9 cellular contexts compared by ENCODE assay signal in genomic region chr1:27322569-27323116, GRCh38. TPM values are rescaled to one million over a fixed set of nuclear protein-coding genes. Genes with fewer than 3 reads are reported as not detected.
DNase-seq lines count a peak whose midpoint lies in the region; ATAC-seq, FAIRE-seq and TF ChIP-seq lines count a peak whose summit lies in the region.
"Had no signal": no experiment of that assay in that cellular context is flagged by ENCODE, and none has a peak within 500 bp of the region (broad histone marks: within the 10 kb centered on the region; RNA-seq: fewer than 3 reads in every experiment).

No MANE protein-coding gene starts in this region.

- H3K27me3 ChIP-seq in keratinocyte (ENCODE audit: control insufficient read depth, extremely low read depth, insufficient read depth, low read length) (no peaks in the 10 kb centered on the region), thoracic aorta (replicated peaks; ENCODE audit: insufficient read depth) (no peaks in the 10 kb centered on the region)

- peak overlapping the region; percentile 99 for H3K9ac ChIP-seq in keratinocyte (ENCODE audit: control insufficient read depth, extremely low read depth, insufficient read depth, low read length)

- H3K4me1 Mint-ChIP-seq in activated CD4-positive, alpha-beta T cell treated with anti-CD3 and anti-CD28 coated beads, Interleukin-2, amount 10 ng/mL, durations not matched to agents 24 days and 14 days: peaks cover 30% of the 10 kb centered on the region
- H3K4me1 Mint-ChIP-seq in activated T-helper 2 cell treated with anti-CD3 and anti-CD28 coated beads, Interferon-gamma antibody, Interleukin-2, Interleukin-4, amounts not matched to agents 10 μg/mL and 5 μg/mL and 100 μg/mL, durations not matched to agents 14 hours and 24 hours and 36 hours (ENCODE audit: low read depth): peaks cover 25% of the 10 kb centered on the region

- ATAC-seq in thoracic aorta (ENCODE audit: insufficient number of reproducible peaks, low FRiP score, low read depth) (no peak), GM19463 (IDR thresholded peaks at IDR 0.05; ENCODE audit: unreplicated experiment) (no peak)

- FAIRE-seq in keratinocyte (lab: Jason Lieb, UNC): no peak

- peak; percentile 66 for DNase-seq in activated CD4-positive, alpha-beta T cell treated with anti-CD3 and anti-CD28 coated beads, Interleukin-2, amount 10 ng/mL, durations not matched to agents 24 days and 14 days
- DNase-seq in activated CD4-positive, alpha-beta T cell treated with anti-CD3 and anti-CD28 coated beads for 1 hour: no peak
- no peak for DNase-seq in activated T-helper 2 cell treated with anti-CD3 and anti-CD28 coated beads, Interferon-gamma antibody, Interleukin-2, Interleukin-4, amounts not matched to agents 10 μg/mL and 5 μg/mL and 100 μg/mL, durations not matched to agents 14 hours and 24 hours and 36 hours (ENCODE audit: low spot score)
- DNase-seq in keratinocyte (ENCODE audit: low read depth, low spot score): no peak
- no peak for DNase-seq in thoracic aorta (ENCODE audit: low spot score)
- DNase-seq in SK-N-DZ (ENCODE audit: low spot score): no peak
- no peak for DNase-seq in activated CD8-positive, alpha-beta memory T cell treated with anti-CD3 and anti-CD28 coated beads, Interleukin-2, amount 50 U/mL, for 4 hours

- H3K4me1 ChIP-seq in keratinocyte (ENCODE audit: control insufficient read depth, extremely low read depth, insufficient read depth, low read length) (peaks cover 12% of the 10 kb centered on the region), thoracic aorta (ENCODE audit: control insufficient read depth in 1 of 2, low read depth in 2 of 2) (peaks cover 13 to 35% of the 10 kb centered on the region in 2 donors)

- peak overlapping the region; percentile 91 for H3K27ac ChIP-seq in keratinocyte (ENCODE audit: control insufficient read depth, insufficient read depth, low read length)
- peak overlapping the region; percentile 74 to 89 for H3K27ac ChIP-seq in thoracic aorta

- H3K4me2 ChIP-seq in keratinocyte (ENCODE audit: control insufficient read depth, extremely low read depth, insufficient read depth, low read depth, low read length): peak overlapping the region; percentile 91

- H3K27ac Mint-ChIP-seq in activated CD4-positive, alpha-beta T cell treated with anti-CD3 and anti-CD28 coated beads, Interleukin-2, amount 10 ng/mL, durations not matched to agents 24 days and 14 days: peak overlapping the region; percentile 93
- H3K27ac Mint-ChIP-seq in activated T-helper 2 cell treated with anti-CD3 and anti-CD28 coated beads, Interferon-gamma antibody, Interleukin-2, Interleukin-4, amounts not matched to agents 10 μg/mL and 5 μg/mL and 100 μg/mL, durations not matched to agents 14 hours and 24 hours and 36 hours: peak overlapping the region; percentile 90

- H3K36me3 ChIP-seq in keratinocyte (ENCODE audit: control insufficient read depth in 2 of 2, extremely low read depth in 1 of 2, insufficient read depth in 2 of 2, low read length in 2 of 2) (peaks cover 5 to 12% of the 10 kb centered on the region in 2 experiments), thoracic aorta (peaks cover 17% of the 10 kb centered on the region)

- H3K4me3 ChIP-seq in keratinocyte (ENCODE audit: control insufficient read depth in 2 of 3, extremely low read depth in 1 of 3, insufficient read depth in 2 of 3, low read depth in 1 of 3, low read length in 3 of 3): peak overlapping the region; percentile 97 to 100 (median 98)
- H3K4me3 ChIP-seq in thoracic aorta: peak overlapping the region; percentile 91

- no peaks in the 10 kb centered on the region for H3K9me3 ChIP-seq in keratinocyte (ENCODE audit: control insufficient read depth, low read depth, low read length)
- H3K9me3 ChIP-seq in thoracic aorta: no peaks in the 10 kb centered on the region

- intact Hi-C loops in activated CD4-positive, alpha-beta T cell treated with anti-CD3 and anti-CD28 coated beads, Interleukin-2, amount 10 ng/mL, durations not matched to agents 24 days and 14 days (cut with micrococcal nuclease): loop anchor here (1.0 to 5.0 kb wide), 4 partner anchors 19 to 165 kb away; partner anchors contain the start of genes GPR3 and MAP3K6
- intact Hi-C loops in activated T-helper 2 cell treated with anti-CD3 and anti-CD28 coated beads, Interferon-gamma antibody, Interleukin-2, Interleukin-4, amounts not matched to agents 10 μg/mL and 5 μg/mL and 100 μg/mL, durations not matched to agents 14 hours and 24 hours and 36 hours (cut with micrococcal nuclease): loop anchor here (1.0 to 5.0 kb wide), 3 partner anchors 19 to 450 kb away; partner anchors contain the start of genes FAM76A and STX12

- dilution Hi-C loops in keratinocyte (cut with MboI; ENCODE audit: extremely low pct_ligation_motif_present, low sequenced_read_pairs): no loop called here

- H4K20me1 ChIP-seq in keratinocyte (ENCODE audit: control insufficient read depth, extremely low read depth, insufficient read depth, low read length): no peaks in the 10 kb centered on the region

- peak overlapping the region; percentile 97 for H3K4me3 Mint-ChIP-seq in activated CD4-positive, alpha-beta T cell treated with anti-CD3 and anti-CD28 coated beads, Interleukin-2, amount 10 ng/mL, durations not matched to agents 24 days and 14 days
- H3K4me3 Mint-ChIP-seq in activated T-helper 2 cell treated with anti-CD3 and anti-CD28 coated beads, Interferon-gamma antibody, Interleukin-2, Interleukin-4, amounts not matched to agents 10 μg/mL and 5 μg/mL and 100 μg/mL, durations not matched to agents 14 hours and 24 hours and 36 hours (ENCODE audit: low read depth): peak overlapping the region; percentile 97

- no peaks in the 10 kb centered on the region for H3K9me1 ChIP-seq in keratinocyte (ENCODE audit: control insufficient read depth, extremely low read depth, insufficient read depth, low read length)

- H2AFZ ChIP-seq in keratinocyte (ENCODE audit: control insufficient read depth, low read length): peak overlapping the region; percentile 94

- no peak for TF ChIP-seq CTCF in keratinocyte (optimal IDR thresholded peaks at IDR 0.05 in 1 of 3, IDR thresholded peaks at IDR 0.05 in 1 of 3, conservative IDR thresholded peaks at IDR 0.05 in 1 of 3; ENCODE audit: extremely low read depth in 1 of 3, insufficient read depth in 2 of 3, low read length in 3 of 3)
- TF ChIP-seq CTCF in thoracic aorta (IDR thresholded peaks at IDR 0.05): no peak

- H3K27me3 Mint-ChIP-seq in activated CD4-positive, alpha-beta T cell treated with anti-CD3 and anti-CD28 coated beads, Interleukin-2, amount 10 ng/mL, durations not matched to agents 24 days and 14 days: peaks cover 5% of the 10 kb centered on the region
- H3K27me3 Mint-ChIP-seq in activated T-helper 2 cell treated with anti-CD3 and anti-CD28 coated beads, Interferon-gamma antibody, Interleukin-2, Interleukin-4, amounts not matched to agents 10 μg/mL and 5 μg/mL and 100 μg/mL, durations not matched to agents 14 hours and 24 hours and 36 hours (ENCODE audit: low read depth): peaks cover 3% of the 10 kb centered on the region

- H3K36me3 Mint-ChIP-seq in activated CD4-positive, alpha-beta T cell treated with anti-CD3 and anti-CD28 coated beads, Interleukin-2, amount 10 ng/mL, durations not matched to agents 24 days and 14 days (ENCODE audit: low read depth): peaks cover 22% of the 10 kb centered on the region
- peaks cover 37% of the 10 kb centered on the region for H3K36me3 Mint-ChIP-seq in activated T-helper 2 cell treated with anti-CD3 and anti-CD28 coated beads, Interferon-gamma antibody, Interleukin-2, Interleukin-4, amounts not matched to agents 10 μg/mL and 5 μg/mL and 100 μg/mL, durations not matched to agents 14 hours and 24 hours and 36 hours (ENCODE audit: low read depth)

- H3K79me2 ChIP-seq in keratinocyte (ENCODE audit: control insufficient read depth, insufficient read depth, low read length): peaks cover 53% of the 10 kb centered on the region

- H3K9me3 Mint-ChIP-seq in activated CD4-positive, alpha-beta T cell treated with anti-CD3 and anti-CD28 coated beads, Interleukin-2, amount 10 ng/mL, durations not matched to agents 24 days and 14 days: no peaks in the 10 kb centered on the region
- H3K9me3 Mint-ChIP-seq in activated T-helper 2 cell treated with anti-CD3 and anti-CD28 coated beads, Interferon-gamma antibody, Interleukin-2, Interleukin-4, amounts not matched to agents 10 μg/mL and 5 μg/mL and 100 μg/mL, durations not matched to agents 14 hours and 24 hours and 36 hours: no peaks in the 10 kb centered on the region

RNA-seq across cellular contexts. Expression of gene TMEM222, which starts 0.7 kb away (rescaled TPM):
- total RNA-seq in activated CD4-positive, alpha-beta T cell treated with anti-CD3 and anti-CD28 coated beads, Interleukin-2, amount 10 ng/mL, durations not matched to agents 24 days and 14 days: 39.6 and 41.4 TPM in 2 replicates
- total RNA-seq in activated T-helper 2 cell treated with anti-CD3 and anti-CD28 coated beads, Interferon-gamma antibody, Interleukin-2, Interleukin-4, amounts not matched to agents 10 μg/mL and 5 μg/mL and 100 μg/mL, durations not matched to agents 14 hours and 24 hours and 36 hours: 32.1 and 35.7 TPM in 2 replicates
- polyA plus RNA-seq in keratinocyte: 23.7 to 40.4 TPM (median 31.3 TPM) in 3 replicates
- 13.3 TPM for polyA plus RNA-seq in keratinocyte (2011; ENCODE audit: low read depth)
- 26.2 and 37.3 TPM in 2 replicates for polyA plus RNA-seq in keratinocyte (2011; cell fraction: cytosol; rRNA removed)
- polyA plus RNA-seq in keratinocyte (2011; cell fraction: nucleus; rRNA removed): 31.0 and 40.8 TPM in 2 replicates
- polyA plus RNA-seq in keratinocyte (2012; ENCODE audit: low replicate concordance): 26.1 and 38.1 TPM in 2 replicates
- 37.5 to 70.7 TPM (median 37.8 TPM) in 3 replicates for polyA minus RNA-seq in keratinocyte
- polyA minus RNA-seq in keratinocyte (2011; cell fraction: cytosol; rRNA and poly(A)+ RNA removed): 35.7 TPM
- polyA minus RNA-seq in keratinocyte (2011; cell fraction: nucleus; rRNA and poly(A)+ RNA removed): 14.2 and 17.1 TPM in 2 replicates
- 10 to 100 TPM; 31.5 to 45.1 TPM for total RNA-seq in thoracic aorta
- 45.4 and 46.7 TPM in 2 replicates for polyA plus RNA-seq in SK-N-DZ (2014; cell fraction: cytosol; rRNA removed)
- 45.2 and 47.0 TPM in 2 replicates for polyA plus RNA-seq in SK-N-DZ (2014; cell fraction: nucleus; rRNA removed)

RNA-seq across cellular contexts. Expression of gene SYTL1, which starts 19.2 kb away (rescaled TPM):
- 29.7 and 29.8 TPM in 2 replicates for total RNA-seq in activated CD4-positive, alpha-beta T cell treated with anti-CD3 and anti-CD28 coated beads, Interleukin-2, amount 10 ng/mL, durations not matched to agents 24 days and 14 days
- 20.0 and 25.7 TPM in 2 replicates for total RNA-seq in activated T-helper 2 cell treated with anti-CD3 and anti-CD28 coated beads, Interferon-gamma antibody, Interleukin-2, Interleukin-4, amounts not matched to agents 10 μg/mL and 5 μg/mL and 100 μg/mL, durations not matched to agents 14 hours and 24 hours and 36 hours
- 15.5 to 34.0 TPM (median 15.6 TPM) in 3 replicates for polyA plus RNA-seq in keratinocyte
- 29.4 TPM for polyA plus RNA-seq in keratinocyte (2011; ENCODE audit: low read depth)
- polyA plus RNA-seq in keratinocyte (2011; cell fraction: cytosol; rRNA removed): 5.3 and 15.1 TPM in 2 replicates
- polyA plus RNA-seq in keratinocyte (2011; cell fraction: nucleus; rRNA removed): 87.0 and 125 TPM in 2 replicates
- 16.6 and 45.8 TPM in 2 replicates for polyA plus RNA-seq in keratinocyte (2012; ENCODE audit: low replicate concordance)
- polyA minus RNA-seq in keratinocyte: 6.7 to 17.0 TPM (median 14.7 TPM) in 3 replicates
- polyA minus RNA-seq in keratinocyte (2011; cell fraction: cytosol; rRNA and poly(A)+ RNA removed): 18.2 TPM
- polyA minus RNA-seq in keratinocyte (2011; cell fraction: nucleus; rRNA and poly(A)+ RNA removed): 17.2 and 18.4 TPM in 2 replicates
- 1 to 10 TPM; 4.1 to 5.5 TPM for total RNA-seq in thoracic aorta
- polyA plus RNA-seq in SK-N-DZ (2014; cell fraction: cytosol; rRNA removed): 0.56 and 0.86 TPM in 2 replicates
- polyA plus RNA-seq in SK-N-DZ (2014; cell fraction: nucleus; rRNA removed): 2.0 and 5.2 TPM in 2 replicates

RNA-seq across cellular contexts. Expression of gene MAP3K6, which starts 44.1 kb away (rescaled TPM):
- 13.2 and 14.7 TPM in 2 replicates for total RNA-seq in activated CD4-positive, alpha-beta T cell treated with anti-CD3 and anti-CD28 coated beads, Interleukin-2, amount 10 ng/mL, durations not matched to agents 24 days and 14 days
- total RNA-seq in activated T-helper 2 cell treated with anti-CD3 and anti-CD28 coated beads, Interferon-gamma antibody, Interleukin-2, Interleukin-4, amounts not matched to agents 10 μg/mL and 5 μg/mL and 100 μg/mL, durations not matched to agents 14 hours and 24 hours and 36 hours: 15.8 and 22.0 TPM in 2 replicates
- polyA plus RNA-seq in keratinocyte: 13.4 to 19.3 TPM (median 16.7 TPM) in 3 replicates
- polyA plus RNA-seq in keratinocyte (2011; ENCODE audit: low read depth): 38.7 TPM
- 6.8 and 10.8 TPM in 2 replicates for polyA plus RNA-seq in keratinocyte (2011; cell fraction: cytosol; rRNA removed)
- 40.2 and 58.7 TPM in 2 replicates for polyA plus RNA-seq in keratinocyte (2011; cell fraction: nucleus; rRNA removed)
- polyA plus RNA-seq in keratinocyte (2012; ENCODE audit: low replicate concordance): 33.3 and 36.1 TPM in 2 replicates
- polyA minus RNA-seq in keratinocyte: 18.5 to 49.4 TPM (median 19.1 TPM) in 3 replicates
- 18.6 TPM for polyA minus RNA-seq in keratinocyte (2011; cell fraction: cytosol; rRNA and poly(A)+ RNA removed)
- polyA minus RNA-seq in keratinocyte (2011; cell fraction: nucleus; rRNA and poly(A)+ RNA removed): 24.6 and 25.2 TPM in 2 replicates
- total RNA-seq in thoracic aorta: 10 to 100 TPM; 78.6 to 85.6 TPM
- 1.1 and 1.7 TPM in 2 replicates for polyA plus RNA-seq in SK-N-DZ (2014; cell fraction: cytosol; rRNA removed)
- 21.1 and 28.0 TPM in 2 replicates for polyA plus RNA-seq in SK-N-DZ (2014; cell fraction: nucleus; rRNA removed)

RNA-seq across cellular contexts. Expression of gene FCN3, which starts 52.0 kb away (rescaled TPM):
- total RNA-seq in activated CD4-positive, alpha-beta T cell treated with anti-CD3 and anti-CD28 coated beads, Interleukin-2, amount 10 ng/mL, durations not matched to agents 24 days and 14 days: not detected in 2 replicates
- not detected in 2 replicates for total RNA-seq in activated T-helper 2 cell treated with anti-CD3 and anti-CD28 coated beads, Interferon-gamma antibody, Interleukin-2, Interleukin-4, amounts not matched to agents 10 μg/mL and 5 μg/mL and 100 μg/mL, durations not matched to agents 14 hours and 24 hours and 36 hours
- 0.08 TPM in 1 of 3 replicates, not detected in the others for polyA plus RNA-seq in keratinocyte
- polyA plus RNA-seq in keratinocyte (2011; ENCODE audit: low read depth): not detected
- not detected in 2 replicates for polyA plus RNA-seq in keratinocyte (2011; cell fraction: cytosol; rRNA removed)
- 0.20 and 0.31 TPM in 2 replicates for polyA plus RNA-seq in keratinocyte (2011; cell fraction: nucleus; rRNA removed)
- polyA plus RNA-seq in keratinocyte (2012; ENCODE audit: low replicate concordance): 0.39 TPM in 1 of 2 replicates, not detected in the other
- polyA minus RNA-seq in keratinocyte: 0.22 TPM in 1 of 3 replicates, not detected in the others
- not detected for polyA minus RNA-seq in keratinocyte (2011; cell fraction: cytosol; rRNA and poly(A)+ RNA removed)
- not detected in 2 replicates for polyA minus RNA-seq in keratinocyte (2011; cell fraction: nucleus; rRNA and poly(A)+ RNA removed)
- 1 to 10 TPM; 3.5 to 4.5 TPM for total RNA-seq in thoracic aorta
- polyA plus RNA-seq in SK-N-DZ (2014; cell fraction: cytosol; rRNA removed): not detected in 2 replicates
- not detected in 2 replicates for polyA plus RNA-seq in SK-N-DZ (2014; cell fraction: nucleus; rRNA removed)
- total RNA-seq: Daoy had no signal
